12 cellular contexts compared by ENCODE assay signal in the genomic region with DNA sequence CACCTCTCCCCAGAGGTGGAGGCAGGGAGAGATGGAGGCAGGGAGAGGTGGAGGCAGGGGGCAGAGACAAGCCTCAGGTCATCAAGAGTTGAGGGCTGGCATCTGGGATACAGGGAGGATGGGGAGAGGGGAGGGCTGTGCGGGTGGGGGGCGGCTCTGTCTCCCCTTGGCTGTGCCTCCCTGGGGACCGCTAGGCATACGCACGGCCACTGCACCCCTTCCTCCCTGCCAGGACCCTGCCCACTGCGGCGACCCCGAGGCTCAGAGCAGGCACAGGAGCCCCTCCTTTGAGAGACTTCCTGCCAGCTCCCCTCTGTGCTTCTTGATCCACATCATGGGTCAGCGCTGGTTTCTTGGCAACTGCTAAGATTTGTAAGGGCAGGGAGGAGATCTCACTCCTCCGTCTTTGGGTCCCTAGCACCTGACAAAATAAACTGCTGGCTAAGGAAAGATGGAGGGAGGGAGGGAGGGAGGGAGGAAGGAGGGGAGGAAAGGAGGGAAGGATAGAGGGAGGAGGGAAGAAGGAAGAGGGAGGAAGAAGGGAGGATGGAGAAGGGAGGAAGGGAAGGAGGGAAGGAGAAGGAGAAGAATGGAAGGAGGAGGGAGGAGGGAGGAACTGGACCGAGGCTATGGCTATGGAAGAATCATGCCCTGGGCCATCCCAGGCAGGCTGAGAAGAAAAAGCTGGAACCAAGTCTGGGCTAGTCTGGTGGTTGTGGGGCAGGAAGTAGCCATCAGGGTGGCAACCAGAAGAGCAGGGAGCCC. TPM values are rescaled to one million over a fixed set of nuclear protein-coding genes. Genes with fewer than 3 reads are reported as not detected.
A peak's percentile ranks its signal among the peaks of the same experiment; 100 is the strongest.
DNase-seq lines count a peak whose midpoint lies in the region; ATAC-seq, FAIRE-seq and TF ChIP-seq lines count a peak whose summit lies in the region.
"Had no signal": no experiment of that assay in that cellular context is flagged by ENCODE, and none has a peak within 500 bp of the region (broad histone marks: within the 10 kb centered on the region; RNA-seq: fewer than 3 reads in every experiment).

No MANE protein-coding gene starts in this region.

- POLR2A ChIA-PET in HepG2 (lab: Yijun Ruan, JAX) = no interaction called here

- no peaks in the 10 kb centered on the region for H3K9me3 Mint-ChIP-seq in mesothelial cell of epicardium

- no peak for TF ChIP-seq POLR2A in right lobe of liver (IDR thresholded peaks at IDR 0.05)
- no peak for TF ChIP-seq POLR2A in HepG2 (IDR thresholded peaks at IDR 0.05; ENCODE audit: insufficient read depth in 1 of 2, low read depth in 2 of 2, low read length in 2 of 2)
- no peak for TF ChIP-seq POLR2A in vagina (IDR thresholded peaks at IDR 0.05)

- no peaks in the 10 kb centered on the region for H3K79me2 ChIP-seq in HepG2 (ENCODE audit: insufficient read depth, low read length)
- H3K79me2 ChIP-seq: parathyroid adenoma had no signal

- no peak for FAIRE-seq in HepG2 (lab: Jason Lieb, UNC)

- no TSS peak for BruUV-seq in HepG2 (replicated peaks; lab: Mats Ljungman, UMichigan)

- H3K4me1 Mint-ChIP-seq in mesothelial cell of epicardium = peaks cover 23% of the 10 kb centered on the region

- H3K27ac Mint-ChIP-seq in mesothelial cell of epicardium = peak overlapping the region; percentile 87

- H3K4me3 ChIP-seq in right lobe of liver (no peak overlapping the region), HepG2 (replicated peaks in 1 of 3; ENCODE audit: insufficient read depth in 1 of 3, low read depth in 2 of 3, low read length in 3 of 3) (no peak overlapping the region), epithelial cell of esophagus (ENCODE audit: low read length) (no peak overlapping the region), vagina (peak overlapping the region; percentile 26 to 50)

- in situ Hi-C loops in HepG2 (cut with HindIII; ENCODE audit: extremely low pct_ligation_motif_present, low pct_unique_long_range_greater_than_20kb) = no loop called here

- WGBS in right lobe of liver (ENCODE audit: insufficient coverage, low coverage, low lambda C conversion rate, missing lambda C conversion rate) = 35% methylated on average over 6 of the region's 11 CpGs
- 15% methylated on average over 3 of the region's 11 CpGs for WGBS in HepG2 (ENCODE audit: low lambda C conversion rate)

- no peak overlapping the region for H3K4me3 Mint-ChIP-seq in mesothelial cell of epicardium

- no peaks in the 10 kb centered on the region for H3K36me3 Mint-ChIP-seq in mesothelial cell of epicardium

- H3K27ac ChIP-seq in right lobe of liver (no peak overlapping the region), HepG2 (ENCODE audit: extremely low read length, insufficient read depth, low read length) (no peak overlapping the region), vagina (peak overlapping the region; percentile 96)
- H3K27ac ChIP-seq: parathyroid adenoma had no signal

- no peaks in the 10 kb centered on the region for H3K36me3 ChIP-seq in right lobe of liver
- H3K36me3 ChIP-seq in HepG2 (replicated peaks in 1 of 2; ENCODE audit: control insufficient read depth in 1 of 2, insufficient read depth in 2 of 2, low read length in 2 of 2) = no peaks in the 10 kb centered on the region
- H3K36me3 ChIP-seq in vagina = no peaks in the 10 kb centered on the region
- H3K36me3 ChIP-seq: BE2C had no signal

- TF ChIP-seq EP300 in HepG2 (IDR thresholded peaks at IDR 0.05; ENCODE audit: low read depth in 2 of 2, low read length in 2 of 2) = no peak
- no peak for TF ChIP-seq EP300 in HepG2 (CRISPR knock-in tag; IDR thresholded peaks at IDR 0.05; ENCODE audit: borderline replicate concordance)

- H3K4me1 ChIP-seq in right lobe of liver (no peaks in the 10 kb centered on the region), HepG2 (ENCODE audit: insufficient read depth, low read length) (peaks cover 16% of the 10 kb centered on the region), vagina (peaks cover 92% of the 10 kb centered on the region)
- H3K4me1 ChIP-seq: parathyroid adenoma had no signal

- H3K4me2 ChIP-seq in HepG2 (ENCODE audit: low read depth, low read length) = no peak overlapping the region

- H2AFZ ChIP-seq in HepG2 (ENCODE audit: low read length) = no peak overlapping the region
- H2AFZ ChIP-seq: parathyroid adenoma had no signal

- TF ChIP-seq RAD21 in HepG2 (CRISPR knock-in tag; IDR thresholded peaks at IDR 0.05) = no peak

- no peak overlapping the region for H3K9ac ChIP-seq in HepG2 (ENCODE audit: insufficient read depth, low read depth, low read length)
- H3K9ac ChIP-seq: parathyroid adenoma had no signal

- no peak for ATAC-seq in right lobe of liver
- no peak for ATAC-seq in HepG2
- ATAC-seq: HCT116 had no signal

- H3K27me3 Mint-ChIP-seq in mesothelial cell of epicardium (ENCODE audit: low read depth) = peaks cover 17% of the 10 kb centered on the region

- no peak for TF ChIP-seq CTCF in right lobe of liver (IDR thresholded peaks at IDR 0.05)
- TF ChIP-seq CTCF in HepG2 (CRISPR knock-in tag; IDR thresholded peaks at IDR 0.05) = no peak
- TF ChIP-seq CTCF in epithelial cell of esophagus (IDR thresholded peaks at IDR 0.05; ENCODE audit: insufficient read depth, low read depth, low read length, missing control alignments) = no peak
- TF ChIP-seq CTCF in mesothelial cell of epicardium (IDR thresholded peaks at IDR 0.05; ENCODE audit: unreplicated experiment) = no peak
- TF ChIP-seq CTCF in vagina (IDR thresholded peaks at IDR 0.05) = no peak

- no peaks in the 10 kb centered on the region for H4K20me1 ChIP-seq in HepG2 (ENCODE audit: insufficient read depth, low read length)

- intact Hi-C loops in right lobe of liver (cut with DNase I) = loop anchor here in 1 of 2 donors (10.0 kb wide), 1 partner anchor 272 kb away; no protein-coding TSS in a partner anchor
- intact Hi-C loops in HepG2 (cut with micrococcal nuclease; ENCODE audit: unreplicated experiment) = no loop called here
- intact Hi-C loops in vagina (cut with DNase I) = no loop called here

- CTCF ChIA-PET in HepG2 (lab: Yijun Ruan, JAX; ENCODE audit: low intra/inter-chr PET ratio, low total read pairs) = no interaction called here

- no peaks in the 10 kb centered on the region for H3K27me3 ChIP-seq in right lobe of liver
- peaks cover 21 to 57% of the 10 kb centered on the region in 2 experiments for H3K27me3 ChIP-seq in HepG2 (ENCODE audit: control insufficient read depth in 1 of 2, insufficient read depth in 2 of 2, low read length in 2 of 2)
- no peaks in the 10 kb centered on the region for H3K27me3 ChIP-seq in vagina
- H3K27me3 ChIP-seq: BE2C had no signal

- no peaks in the 10 kb centered on the region for H3K9me3 ChIP-seq in right lobe of liver
- H3K9me3 ChIP-seq in HepG2 (ENCODE audit: low read length) = no peaks in the 10 kb centered on the region
- H3K9me3 ChIP-seq in vagina = no peaks in the 10 kb centered on the region
- H3K9me3 ChIP-seq: BE2C had no signal

- DNase-seq in right lobe of liver (peak in 2 of 3 donors; percentile 14 to 44), HepG2 (ENCODE audit: low spot score) (no peak), epithelial cell of esophagus (ENCODE audit: low read depth) (peak; percentile 79), mesothelial cell of epicardium (ENCODE audit: low spot score in 2 of 2, unreplicated experiment in 2 of 2) (no peak), vagina (ENCODE audit: extremely low spot score in 2 of 2) (no peak), CD1c-positive myeloid dendritic cell (ENCODE audit: extremely low spot score) (no peak), NCI-H2107 (lab: John Stamatoyannopoulos, UW) (no peak), DMS79 treated with DMSO at 0.1 percent for 48 hours (lab: John Stamatoyannopoulos, UW) (no peak)
- DNase-seq: BE2C had no signal

RNA-seq across cellular contexts. Expression of a gene that starts 18.5 kb away (rescaled TPM):
- total RNA-seq in right lobe of liver (not detected), HepG2 (2016; rRNA removed; fragmentation: Illumina TruSeq; extraction: Trizol) (not detected in 2 replicates), mesothelial cell of epicardium (not detected in 3 replicates), vagina (not detected)
- not detected in 2 replicates for total RNA-seq in HepG2 (2016; cell fraction: cytosol; rRNA removed; fragmentation: Illumina TruSeq; extraction: Trizol; ENCODE audit: low read depth)
- not detected in 2 replicates for total RNA-seq in HepG2 (2016; cell fraction: insoluble cytoplasmic fraction; rRNA removed; fragmentation: Illumina TruSeq; extraction: Trizol)
- total RNA-seq in HepG2 (2016; cell fraction: membrane; rRNA removed; fragmentation: Illumina TruSeq; extraction: Trizol) = not detected in 2 replicates
- total RNA-seq in HepG2 (2016; cell fraction: nucleus; rRNA removed; fragmentation: Illumina TruSeq; extraction: Trizol) = not detected in 2 replicates
- polyA plus RNA-seq in HepG2 (2011; rRNA removed) = not detected in 2 replicates
- polyA plus RNA-seq in HepG2 (2011; cell fraction: cytosol; rRNA removed) = not detected in 2 replicates
- polyA plus RNA-seq in HepG2 (2011; cell fraction: nucleus; rRNA removed) = not detected in 2 replicates
- polyA plus RNA-seq in HepG2 (2012) = 0.05 TPM in 1 of 2 replicates, not detected in the other
- polyA plus RNA-seq in HepG2 (2016; cell fraction: cytosol; fragmentation: Illumina TruSeq; extraction: Trizol; ENCODE audit: low read depth) = not detected in 2 replicates
- polyA plus RNA-seq in HepG2 (2016; cell fraction: insoluble cytoplasmic fraction; fragmentation: Illumina TruSeq; extraction: Trizol; ENCODE audit: low read depth) = not detected in 2 replicates
- not detected in 2 replicates for polyA plus RNA-seq in HepG2 (2016; cell fraction: membrane; fragmentation: Illumina TruSeq; extraction: Trizol; ENCODE audit: low read depth)
- polyA plus RNA-seq in HepG2 (2016; cell fraction: nucleus; fragmentation: Illumina TruSeq; extraction: Trizol; ENCODE audit: insufficient read depth, low read depth) = not detected in 2 replicates
- polyA minus RNA-seq in HepG2 (2011; rRNA and poly(A)+ RNA removed; ENCODE audit: low replicate concordance) = not detected in 2 replicates
- not detected in 2 replicates for polyA minus RNA-seq in HepG2 (2011; cell fraction: cytosol; rRNA and poly(A)+ RNA removed)
- polyA minus RNA-seq in HepG2 (2011; cell fraction: nucleus; rRNA and poly(A)+ RNA removed) = not detected in 2 replicates
- total RNA-seq: epithelial cell of proximal tubule had no signal

RNA-seq across cellular contexts. Expression of a gene that starts 20.3 kb away (rescaled TPM):
- total RNA-seq in right lobe of liver (10 to 100 TPM in 3 of 6 experiments, 1 to 10 TPM in 3; 2.3 to 20.6 (median 8.8) TPM), HepG2 (2016; rRNA removed; fragmentation: Illumina TruSeq; extraction: Trizol) (0.29 and 1.00 TPM in 2 replicates), mesothelial cell of epicardium (4.9 to 5.2 TPM (median 4.9 TPM) in 3 replicates), vagina (32.7 TPM)
- 0.35 and 2.3 TPM in 2 replicates for total RNA-seq in HepG2 (2016; cell fraction: cytosol; rRNA removed; fragmentation: Illumina TruSeq; extraction: Trizol; ENCODE audit: low read depth)
- 0.65 and 1.00 TPM in 2 replicates for total RNA-seq in HepG2 (2016; cell fraction: insoluble cytoplasmic fraction; rRNA removed; fragmentation: Illumina TruSeq; extraction: Trizol)
- 1.00 and 1.5 TPM in 2 replicates for total RNA-seq in HepG2 (2016; cell fraction: membrane; rRNA removed; fragmentation: Illumina TruSeq; extraction: Trizol)
- not detected in 2 replicates for total RNA-seq in HepG2 (2016; cell fraction: nucleus; rRNA removed; fragmentation: Illumina TruSeq; extraction: Trizol)
- polyA plus RNA-seq in HepG2 (2011; rRNA removed) = 0.59 and 1.5 TPM in 2 replicates
- polyA plus RNA-seq in HepG2 (2011; cell fraction: cytosol; rRNA removed) = 0.87 and 0.93 TPM in 2 replicates
- 1.4 and 10.9 TPM in 2 replicates for polyA plus RNA-seq in HepG2 (2011; cell fraction: nucleus; rRNA removed)
- 0.93 and 1.1 TPM in 2 replicates for polyA plus RNA-seq in HepG2 (2012)
- 0.59 and 1.5 TPM in 2 replicates for polyA plus RNA-seq in HepG2 (2016; cell fraction: cytosol; fragmentation: Illumina TruSeq; extraction: Trizol; ENCODE audit: low read depth)
- polyA plus RNA-seq in HepG2 (2016; cell fraction: insoluble cytoplasmic fraction; fragmentation: Illumina TruSeq; extraction: Trizol; ENCODE audit: low read depth) = 0.38 and 0.45 TPM in 2 replicates
- polyA plus RNA-seq in HepG2 (2016; cell fraction: membrane; fragmentation: Illumina TruSeq; extraction: Trizol; ENCODE audit: low read depth) = 0.73 and 1.2 TPM in 2 replicates
- 0.79 and 0.90 TPM in 2 replicates for polyA plus RNA-seq in HepG2 (2016; cell fraction: nucleus; fragmentation: Illumina TruSeq; extraction: Trizol; ENCODE audit: insufficient read depth, low read depth)
- polyA minus RNA-seq in HepG2 (2011; rRNA and poly(A)+ RNA removed; ENCODE audit: low replicate concordance) = 0.28 and 0.60 TPM in 2 replicates
- 0.59 and 0.70 TPM in 2 replicates for polyA minus RNA-seq in HepG2 (2011; cell fraction: cytosol; rRNA and poly(A)+ RNA removed)
- polyA minus RNA-seq in HepG2 (2011; cell fraction: nucleus; rRNA and poly(A)+ RNA removed) = not detected in 2 replicates
- total RNA-seq: epithelial cell of proximal tubule had no signal

RNA-seq across cellular contexts. Expression of a gene that starts 34.4 kb away (rescaled TPM):
- 1 to 10 TPM in 2 of 6 experiments, under 1 TPM in 1, not detected in 3; 0.31 to 1.9 (median 1.1) TPM for total RNA-seq in right lobe of liver
- 7.2 and 8.5 TPM in 2 replicates for total RNA-seq in HepG2 (2016; rRNA removed; fragmentation: Illumina TruSeq; extraction: Trizol)
- 4.6 and 5.0 TPM in 2 replicates for total RNA-seq in HepG2 (2016; cell fraction: cytosol; rRNA removed; fragmentation: Illumina TruSeq; extraction: Trizol; ENCODE audit: low read depth)
- 6.9 and 7.7 TPM in 2 replicates for total RNA-seq in HepG2 (2016; cell fraction: insoluble cytoplasmic fraction; rRNA removed; fragmentation: Illumina TruSeq; extraction: Trizol)
- 5.9 and 6.3 TPM in 2 replicates for total RNA-seq in HepG2 (2016; cell fraction: membrane; rRNA removed; fragmentation: Illumina TruSeq; extraction: Trizol)
- total RNA-seq in HepG2 (2016; cell fraction: nucleus; rRNA removed; fragmentation: Illumina TruSeq; extraction: Trizol) = 2.2 and 3.4 TPM in 2 replicates
- 12.0 and 21.2 TPM in 2 replicates for polyA plus RNA-seq in HepG2 (2011; rRNA removed)
- 19.5 and 30.5 TPM in 2 replicates for polyA plus RNA-seq in HepG2 (2011; cell fraction: cytosol; rRNA removed)
- 47.5 and 50.6 TPM in 2 replicates for polyA plus RNA-seq in HepG2 (2011; cell fraction: nucleus; rRNA removed)
- 52.9 and 67.0 TPM in 2 replicates for polyA plus RNA-seq in HepG2 (2012)
- polyA plus RNA-seq in HepG2 (2016; cell fraction: cytosol; fragmentation: Illumina TruSeq; extraction: Trizol; ENCODE audit: low read depth) = 7.5 and 8.0 TPM in 2 replicates
- polyA plus RNA-seq in HepG2 (2016; cell fraction: insoluble cytoplasmic fraction; fragmentation: Illumina TruSeq; extraction: Trizol; ENCODE audit: low read depth) = 6.6 and 8.3 TPM in 2 replicates
- 4.0 and 6.2 TPM in 2 replicates for polyA plus RNA-seq in HepG2 (2016; cell fraction: membrane; fragmentation: Illumina TruSeq; extraction: Trizol; ENCODE audit: low read depth)
- 5.3 and 9.8 TPM in 2 replicates for polyA plus RNA-seq in HepG2 (2016; cell fraction: nucleus; fragmentation: Illumina TruSeq; extraction: Trizol; ENCODE audit: insufficient read depth, low read depth)
- 2.8 TPM in 1 of 2 replicates, not detected in the other for polyA minus RNA-seq in HepG2 (2011; rRNA and poly(A)+ RNA removed; ENCODE audit: low replicate concordance)
- 3.9 and 4.6 TPM in 2 replicates for polyA minus RNA-seq in HepG2 (2011; cell fraction: cytosol; rRNA and poly(A)+ RNA removed)
- 2.6 and 3.2 TPM in 2 replicates for polyA minus RNA-seq in HepG2 (2011; cell fraction: nucleus; rRNA and poly(A)+ RNA removed)
- total RNA-seq in mesothelial cell of epicardium = 0.59 to 1.3 TPM in 2 of 3 replicates, not detected in the other
- not detected for total RNA-seq in vagina
- total RNA-seq: epithelial cell of proximal tubule had no signal

RNA-seq across cellular contexts. Expression of a gene that starts 38.4 kb away (rescaled TPM):
- under 1 TPM in 1 of 6 experiments, not detected in 5; 0.68 TPM for total RNA-seq in right lobe of liver
- total RNA-seq in HepG2 (2016; rRNA removed; fragmentation: Illumina TruSeq; extraction: Trizol) = 0.60 TPM in 1 of 2 replicates, not detected in the other
- total RNA-seq in HepG2 (2016; cell fraction: cytosol; rRNA removed; fragmentation: Illumina TruSeq; extraction: Trizol; ENCODE audit: low read depth) = not detected in 2 replicates
- total RNA-seq in HepG2 (2016; cell fraction: insoluble cytoplasmic fraction; rRNA removed; fragmentation: Illumina TruSeq; extraction: Trizol) = 0.19 TPM in 1 of 2 replicates, not detected in the other
- total RNA-seq in HepG2 (2016; cell fraction: membrane; rRNA removed; fragmentation: Illumina TruSeq; extraction: Trizol) = 0.12 and 0.24 TPM in 2 replicates
- 0.38 and 1.4 TPM in 2 replicates for total RNA-seq in HepG2 (2016; cell fraction: nucleus; rRNA removed; fragmentation: Illumina TruSeq; extraction: Trizol)
- 2.1 and 2.3 TPM in 2 replicates for polyA plus RNA-seq in HepG2 (2011; rRNA removed)
- polyA plus RNA-seq in HepG2 (2011; cell fraction: cytosol; rRNA removed) = 0.23 and 0.67 TPM in 2 replicates
- 64.9 and 87.5 TPM in 2 replicates for polyA plus RNA-seq in HepG2 (2011; cell fraction: nucleus; rRNA removed)
- polyA plus RNA-seq in HepG2 (2012) = 0.56 and 1.3 TPM in 2 replicates
- not detected in 2 replicates for polyA plus RNA-seq in HepG2 (2016; cell fraction: cytosol; fragmentation: Illumina TruSeq; extraction: Trizol; ENCODE audit: low read depth)
- not detected in 2 replicates for polyA plus RNA-seq in HepG2 (2016; cell fraction: insoluble cytoplasmic fraction; fragmentation: Illumina TruSeq; extraction: Trizol; ENCODE audit: low read depth)
- not detected in 2 replicates for polyA plus RNA-seq in HepG2 (2016; cell fraction: membrane; fragmentation: Illumina TruSeq; extraction: Trizol; ENCODE audit: low read depth)
- polyA plus RNA-seq in HepG2 (2016; cell fraction: nucleus; fragmentation: Illumina TruSeq; extraction: Trizol; ENCODE audit: insufficient read depth, low read depth) = 1.7 and 2.2 TPM in 2 replicates
- 0.28 TPM in 1 of 2 replicates, not detected in the other for polyA minus RNA-seq in HepG2 (2011; rRNA and poly(A)+ RNA removed; ENCODE audit: low replicate concordance)
- 0.62 TPM in 1 of 2 replicates, not detected in the other for polyA minus RNA-seq in HepG2 (2011; cell fraction: cytosol; rRNA and poly(A)+ RNA removed)
- polyA minus RNA-seq in HepG2 (2011; cell fraction: nucleus; rRNA and poly(A)+ RNA removed) = 2.9 and 3.7 TPM in 2 replicates
- total RNA-seq in mesothelial cell of epicardium = 1.2 to 2.1 TPM (median 1.9 TPM) in 3 replicates
- 1.2 TPM for total RNA-seq in vagina

RNA-seq across cellular contexts. Expression of a gene that starts 46.3 kb away (rescaled TPM):
- total RNA-seq in right lobe of liver (1 to 10 TPM in 1 of 6 experiments, under 1 TPM in 1, not detected in 4; 0.44 to 2.2 TPM), HepG2 (2016; rRNA removed; fragmentation: Illumina TruSeq; extraction: Trizol) (not detected in 2 replicates), mesothelial cell of epicardium (15.2 to 19.0 TPM (median 18.0 TPM) in 3 replicates), vagina (20.4 TPM)
- total RNA-seq in HepG2 (2016; cell fraction: cytosol; rRNA removed; fragmentation: Illumina TruSeq; extraction: Trizol; ENCODE audit: low read depth) = not detected in 2 replicates
- not detected in 2 replicates for total RNA-seq in HepG2 (2016; cell fraction: insoluble cytoplasmic fraction; rRNA removed; fragmentation: Illumina TruSeq; extraction: Trizol)
- total RNA-seq in HepG2 (2016; cell fraction: membrane; rRNA removed; fragmentation: Illumina TruSeq; extraction: Trizol) = not detected in 2 replicates
- total RNA-seq in HepG2 (2016; cell fraction: nucleus; rRNA removed; fragmentation: Illumina TruSeq; extraction: Trizol) = not detected in 2 replicates
- not detected in 2 replicates for polyA plus RNA-seq in HepG2 (2011; rRNA removed)
- polyA plus RNA-seq in HepG2 (2011; cell fraction: cytosol; rRNA removed) = not detected in 2 replicates
- not detected in 2 replicates for polyA plus RNA-seq in HepG2 (2011; cell fraction: nucleus; rRNA removed)
- polyA plus RNA-seq in HepG2 (2012) = not detected in 2 replicates
- not detected in 2 replicates for polyA plus RNA-seq in HepG2 (2016; cell fraction: cytosol; fragmentation: Illumina TruSeq; extraction: Trizol; ENCODE audit: low read depth)
- not detected in 2 replicates for polyA plus RNA-seq in HepG2 (2016; cell fraction: insoluble cytoplasmic fraction; fragmentation: Illumina TruSeq; extraction: Trizol; ENCODE audit: low read depth)
- polyA plus RNA-seq in HepG2 (2016; cell fraction: membrane; fragmentation: Illumina TruSeq; extraction: Trizol; ENCODE audit: low read depth) = not detected in 2 replicates
- polyA plus RNA-seq in HepG2 (2016; cell fraction: nucleus; fragmentation: Illumina TruSeq; extraction: Trizol; ENCODE audit: insufficient read depth, low read depth) = not detected in 2 replicates
- polyA minus RNA-seq in HepG2 (2011; rRNA and poly(A)+ RNA removed; ENCODE audit: low replicate concordance) = not detected in 2 replicates
- polyA minus RNA-seq in HepG2 (2011; cell fraction: cytosol; rRNA and poly(A)+ RNA removed) = not detected in 2 replicates
- not detected in 2 replicates for polyA minus RNA-seq in HepG2 (2011; cell fraction: nucleus; rRNA and poly(A)+ RNA removed)
- total RNA-seq: epithelial cell of proximal tubule had no signal

Comparison
In these comparisons a context has a peak if more than half of its experiments do, and no peak if none do; other contexts are left out.
1. DNase-seq: peak in right lobe of liver (2 of 3) and epithelial cell of esophagus (single experiment); none in HepG2 (single experiment), mesothelial cell of epicardium (0 of 2), vagina (0 of 2), CD1c-positive myeloid dendritic cell (single experiment), NCI-H2107 (single experiment) and DMS79 treated with DMSO at 0.1 percent for 48 hours (single experiment).
2. H3K4me3 ChIP-seq: peak in vagina (2 of 2); none in right lobe of liver (0 of 3), HepG2 (0 of 3) and epithelial cell of esophagus (single experiment).